Comparison of ENCODE assay signal across 21 cellular contexts in the genomic region with DNA sequence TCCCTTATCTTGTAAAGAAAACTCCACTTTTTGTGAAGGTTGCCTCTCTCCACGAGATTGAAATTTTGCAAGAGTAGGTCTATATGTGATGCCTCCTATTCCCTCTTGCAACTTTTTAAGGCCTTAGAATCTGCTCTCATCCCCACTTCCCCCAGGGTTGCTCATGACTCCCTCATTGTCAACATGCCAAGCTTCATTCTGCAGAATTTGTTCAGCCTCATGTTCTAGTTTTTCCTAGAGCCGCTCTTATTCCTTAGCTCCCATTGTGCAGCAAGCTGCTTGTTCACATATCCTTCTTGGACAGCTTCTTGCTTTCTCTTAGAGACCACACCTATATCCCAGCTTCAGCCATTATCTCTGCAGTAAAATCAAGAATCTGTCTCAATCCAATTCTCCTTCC.
"Had no signal": no experiment of that assay in that cellular context is flagged by ENCODE, and none has a peak within 500 bp of the region (broad histone marks: within the 10 kb centered on the region; RNA-seq: fewer than 3 reads in every experiment).

No MANE protein-coding gene starts in this region.

- H3K27ac ChIP-seq: coronary artery, gastroesophageal sphincter, hepatocyte, right atrium auricular region, thoracic aorta, transverse colon had no signal

- H3K27me3 ChIP-seq: gastroesophageal sphincter, hepatocyte, right atrium auricular region, transverse colon had no signal

- H3K4me3 ChIP-seq: coronary artery, gastroesophageal sphincter, hepatocyte, right atrium auricular region, thoracic aorta, transverse colon had no signal

- H3K27me3 Mint-ChIP-seq: naive B cell had no signal

- H3K4me3 Mint-ChIP-seq: endodermal cell; naive B cell; nephron progenitor cell; stimulated activated effector memory CD8-positive, alpha-beta T cell treated with anti-CD3 and anti-CD28 coated beads, Interleukin-12 subunit alpha, Interleukin-12 subunit beta, amount 100 ng/mL, for 72 hours had no signal

- H3K4me2 ChIP-seq: hepatocyte had no signal

- H3K9me3 Mint-ChIP-seq: naive B cell; stimulated activated effector memory CD8-positive, alpha-beta T cell treated with anti-CD3 and anti-CD28 coated beads, Interleukin-12 subunit alpha, Interleukin-12 subunit beta, amount 100 ng/mL, for 72 hours had no signal

- H3K36me3 Mint-ChIP-seq: naive B cell; stimulated activated effector memory CD8-positive, alpha-beta T cell treated with anti-CD3 and anti-CD28 coated beads, Interleukin-12 subunit alpha, Interleukin-12 subunit beta, amount 100 ng/mL, for 72 hours had no signal

- H3K4me1 ChIP-seq: gastroesophageal sphincter, right atrium auricular region, transverse colon had no signal

- FAIRE-seq: endothelial cell of umbilical vein had no signal

- H3K27ac Mint-ChIP-seq: endodermal cell; naive B cell; nephron progenitor cell; stimulated activated effector memory CD8-positive, alpha-beta T cell treated with anti-CD3 and anti-CD28 coated beads, Interleukin-12 subunit alpha, Interleukin-12 subunit beta, amount 100 ng/mL, for 72 hours had no signal

- H3K4me1 Mint-ChIP-seq: endodermal cell; naive B cell; nephron progenitor cell; stimulated activated effector memory CD8-positive, alpha-beta T cell treated with anti-CD3 and anti-CD28 coated beads, Interleukin-12 subunit alpha, Interleukin-12 subunit beta, amount 100 ng/mL, for 72 hours had no signal

- H2AFZ ChIP-seq: hepatocyte had no signal

- DNase-seq: central memory CD4-positive, alpha-beta T cell; effector CD4-positive, alpha-beta T cell; endodermal cell; erythroblast; glutamatergic neuron; left colon; left ventricle myocardium superior; mesendoderm; naive B cell; nephron progenitor cell; stimulated activated CD4-positive, alpha-beta T cell treated with anti-CD3 and anti-CD28 coated beads, Interleukin-4, amount 100 ng/mL, for 1 hour; stimulated activated CD8-positive, alpha-beta memory T cell treated with anti-CD3 and anti-CD28 coated beads, Interleukin-4, amount 100 ng/mL, for 48 hours; stimulated activated naive CD8-positive, alpha-beta T cell treated with anti-CD3 and anti-CD28 coated beads, Interleukin-15, Interleukin-2, amounts not matched to agents 100 U/mL and 50 U/mL, for 24 hours; transverse colon had no signal

- H3K9me3 ChIP-seq: gastroesophageal sphincter, right atrium auricular region, thoracic aorta, transverse colon had no signal

- H3K36me3 ChIP-seq: gastroesophageal sphincter, right atrium auricular region, thoracic aorta, transverse colon had no signal

- H3K79me2 ChIP-seq: hepatocyte had no signal
